Comparison of ENCODE assay signal across 1 cellular context in the genomic region with DNA sequence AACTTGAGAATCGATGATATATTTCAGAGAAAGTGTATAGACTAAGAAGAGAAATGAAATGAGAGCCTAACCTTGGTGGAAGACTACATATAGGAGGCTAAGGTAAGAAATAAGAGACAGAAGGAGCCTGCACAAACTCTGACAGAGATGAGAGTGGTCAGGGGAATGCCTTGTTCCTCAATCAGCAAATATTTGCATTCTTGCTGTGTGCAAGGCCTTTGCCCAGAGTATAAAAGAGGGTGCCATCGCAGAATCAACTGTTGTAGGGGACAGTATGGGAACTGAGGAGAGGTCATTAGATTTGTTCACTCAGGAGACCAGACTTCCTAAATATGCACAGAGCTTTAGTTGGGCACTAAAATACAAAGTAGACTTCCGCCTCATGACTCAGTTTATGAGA.
A peak's percentile ranks its signal among the peaks of the same experiment; 100 is the strongest.
TF ChIP-seq lines count a peak whose summit lies in the region.

No MANE protein-coding gene starts in this region.

TF ChIP-seq in HepG2, 621 proteins besides CTCF, POLR2A, EP300 and RAD21:
- TF ChIP-seq TEAD3 (CRISPR knock-in tag; optimal IDR thresholded peaks at IDR 0.05; ENCODE audit: borderline replicate concordance) (peak; percentile 19), FOXA3 (CRISPR knock-in tag; IDR thresholded peaks at IDR 0.05) (0 out of 2 replicates have a peak, but pooled peaks have one; percentile 16), ZMYM4 (CRISPR knock-in tag; IDR thresholded peaks at IDR 0.05) (peak; percentile 26; the same call in 1 of the 2 replicates), MAFK (conservative IDR thresholded peaks at IDR 0.05 in 1 of 2, IDR thresholded peaks at IDR 0.05 in 1 of 2; ENCODE audit: low read length in 2 of 2) (0 out of 4 replicates have a peak, but pooled peaks of 1 of the 2 experiments have one; percentile 3), PHF21A (CRISPR knock-in tag; IDR thresholded peaks at IDR 0.05) (no peak), HNRNPLL (IDR thresholded peaks at IDR 0.05; ENCODE audit: low read depth, low read length, poor library complexity, severe bottlenecking) (no peak), SOX13 (IDR thresholded peaks at IDR 0.05) (no peak), SOX13 (CRISPR knock-in tag; conservative IDR thresholded peaks at IDR 0.05 in 1 of 2, IDR thresholded peaks at IDR 0.05 in 1 of 2) (0 out of 4 replicates have a peak, but pooled peaks of 1 of the 2 experiments have one; percentile 15)
